In genomic region chr12:66129934-66130266, GRCh38 we compare ENCODE assay signal across 8 cellular contexts. TPM values are rescaled to one million over a fixed set of nuclear protein-coding genes. Genes with fewer than 3 reads are reported as not detected.
A peak's percentile ranks its signal among the peaks of the same experiment; 100 is the strongest.
DNase-seq lines count a peak whose midpoint lies in the region; ATAC-seq and TF ChIP-seq lines count a peak whose summit lies in the region.

No MANE protein-coding gene starts in this region.

- CTCF ChIA-PET in CD4-positive, alpha-beta memory T cell (lab: Charles Lee; ENCODE audit: partially characterized antibody) = interaction anchor here (1.3 to 2.2 kb wide), 2 partner anchors 22 to 39 kb away, joined by 4 to 15 read pairs; partner anchors contain the start of gene TMBIM4

- TF ChIP-seq EP300 in upper lobe of left lung (IDR thresholded peaks at IDR 0.05) = no peak

- peak overlapping the region; percentile 72 to 86 for H3K4me3 ChIP-seq in CD4-positive, alpha-beta memory T cell (ENCODE audit: low read length in 2 of 2)
- H3K4me3 ChIP-seq in body of pancreas (peak overlapping the region; percentile 56 to 57), right lobe of liver (peak overlapping the region; percentile 63 to 92 (median 69)), upper lobe of left lung (peak overlapping the region; percentile 57 to 95 (median 88))

- peak overlapping the region; percentile 93 to 99 (median 98) for H3K27ac Mint-ChIP-seq in CD4-positive, alpha-beta memory T cell

- H3K27me3 ChIP-seq in CD4-positive, alpha-beta memory T cell (ENCODE audit: insufficient read depth, low read length) = no peaks in the 10 kb centered on the region
- H3K27me3 ChIP-seq in body of pancreas (no peaks in the 10 kb centered on the region), right lobe of liver (no peaks in the 10 kb centered on the region), upper lobe of left lung (no peaks in the 10 kb centered on the region)

- ATAC-seq in HG03135 (IDR thresholded peaks at IDR 0.05; ENCODE audit: unreplicated experiment) (peak; percentile 14), body of pancreas (no peak), right lobe of liver (no peak), upper lobe of left lung (ENCODE audit: low FRiP score in 2 of 2) (peak; percentile 28 to 67), GM18517 (IDR thresholded peaks at IDR 0.05; ENCODE audit: unreplicated experiment) (no peak), HG02870 (IDR thresholded peaks at IDR 0.05; ENCODE audit: unreplicated experiment) (no peak)

- no peaks in the 10 kb centered on the region for H3K9me3 ChIP-seq in CD4-positive, alpha-beta memory T cell (ENCODE audit: control insufficient read depth in 1 of 2, low read length in 2 of 2)
- H3K9me3 ChIP-seq in body of pancreas (no peaks in the 10 kb centered on the region), right lobe of liver (no peaks in the 10 kb centered on the region), upper lobe of left lung (no peaks in the 10 kb centered on the region)

- peaks cover 38 to 54% of the 10 kb centered on the region in 2 donors for H3K36me3 Mint-ChIP-seq in CD4-positive, alpha-beta memory T cell

- no peak for TF ChIP-seq CTCF in body of pancreas (IDR thresholded peaks at IDR 0.05)
- no peak for TF ChIP-seq CTCF in right lobe of liver (IDR thresholded peaks at IDR 0.05)
- no peak for TF ChIP-seq CTCF in upper lobe of left lung (IDR thresholded peaks at IDR 0.05)

- peaks cover 26% of the 10 kb centered on the region for H3K36me3 ChIP-seq in CD4-positive, alpha-beta memory T cell (ENCODE audit: insufficient read depth, low read length)
- H3K36me3 ChIP-seq in body of pancreas (replicated peaks in 1 of 2; ENCODE audit: insufficient read depth in 1 of 2, low read depth in 2 of 2) (peaks cover under 1 to 2% of the 10 kb centered on the region in 2 donors), right lobe of liver (peaks cover 0 to 28% (median 2%) of the 10 kb centered on the region in 4 donors), upper lobe of left lung (peaks cover 5 to 31% (median 16%) of the 10 kb centered on the region in 4 donors)

- no peaks in the 10 kb centered on the region for H3K27me3 Mint-ChIP-seq in CD4-positive, alpha-beta memory T cell

- H3K9me3 Mint-ChIP-seq in CD4-positive, alpha-beta memory T cell = no peaks in the 10 kb centered on the region

- TF ChIP-seq POLR2A in body of pancreas (IDR thresholded peaks at IDR 0.05) (no peak), right lobe of liver (IDR thresholded peaks at IDR 0.05) (no peak), upper lobe of left lung (IDR thresholded peaks at IDR 0.05) (no peak)

- POLR2A ChIA-PET in CD4-positive, alpha-beta memory T cell (lab: Charles Lee; ENCODE audit: partially characterized antibody) = interaction anchor here (1.0 to 4.2 kb wide), 4 partner anchors 10 to 1460 kb away, joined by 3 to 115 read pairs (median 12); partner anchors contain the start of gene TMBIM4

- H3K4me1 ChIP-seq in CD4-positive, alpha-beta memory T cell (ENCODE audit: insufficient read depth, low read length) = peaks cover 37% of the 10 kb centered on the region
- H3K4me1 ChIP-seq in body of pancreas = peaks cover 19% of the 10 kb centered on the region
- peaks cover 0 to 15% (median 3%) of the 10 kb centered on the region in 4 donors for H3K4me1 ChIP-seq in right lobe of liver
- H3K4me1 ChIP-seq in upper lobe of left lung = peaks cover 11 to 27% (median 13%) of the 10 kb centered on the region in 4 donors

- H3K4me3 Mint-ChIP-seq in CD4-positive, alpha-beta memory T cell = peak overlapping the region; percentile 92 to 99 (median 96)

- peak in 1 of 5 donors; percentile 4 for DNase-seq in CD4-positive, alpha-beta memory T cell
- DNase-seq in body of pancreas = no peak
- no peak for DNase-seq in right lobe of liver
- no peak for DNase-seq in upper lobe of left lung
- no peak for DNase-seq in NCI-H128 (lab: John Stamatoyannopoulos, UW; ENCODE audit: unreplicated experiment)

- WGBS in body of pancreas, 2 donors = 0 to 2% methylated on average over 8 of the region's 8 CpGs
- 5% methylated on average over 8 of the region's 8 CpGs for WGBS in right lobe of liver (ENCODE audit: insufficient coverage, low coverage, low lambda C conversion rate, missing lambda C conversion rate)
- 4 to 5% methylated on average over 8 of the region's 8 CpGs for WGBS in upper lobe of left lung, 2 donors

- intact Hi-C loops in CD4-positive, alpha-beta memory T cell (cut with micrococcal nuclease) = loop anchor here (1.0 to 10.0 kb wide), 4 partner anchors 39 to 1139 kb away; partner anchors contain the start of genes CAND1 and TMBIM4
- intact Hi-C loops in body of pancreas (cut with DNase I) = no loop called here
- intact Hi-C loops in right lobe of liver (cut with DNase I) = no loop called here

- H3K27ac ChIP-seq in CD4-positive, alpha-beta memory T cell (ENCODE audit: low read depth, low read length) = peak overlapping the region; percentile 83
- H3K27ac ChIP-seq in body of pancreas (peak overlapping the region in 2 of 4 donors; percentile 57 to 78), right lobe of liver (peak overlapping the region in 1 of 3 donors; percentile 73), upper lobe of left lung (peak overlapping the region in 3 of 4 donors; percentile 75 to 88 (median 80))

- peaks cover 41 to 67% (median 50%) of the 10 kb centered on the region in 4 donors for H3K4me1 Mint-ChIP-seq in CD4-positive, alpha-beta memory T cell

RNA-seq across cellular contexts. Expression of gene LLPH, which starts 0.7 kb away (rescaled TPM):
- 10 to 100 TPM; 25.8 to 26.4 TPM for total RNA-seq in CD4-positive, alpha-beta memory T cell
- polyA plus RNA-seq in CD4-positive, alpha-beta memory T cell = 10 to 100 TPM; 33.9 to 35.9 TPM
- 1 to 10 TPM; 1.3 to 2.9 TPM for total RNA-seq in body of pancreas
- 10 to 100 TPM in 2 of 6 experiments, 1 to 10 TPM in 4; 5.2 to 13.0 (median 7.8) TPM for total RNA-seq in right lobe of liver
- 10 to 100 TPM in 2 of 6 donors, 1 to 10 TPM in 4; 2.1 to 18.5 (median 5.9) TPM for total RNA-seq in upper lobe of left lung

RNA-seq across cellular contexts. Expression of gene TMBIM4, which starts 39.9 kb away (rescaled TPM):
- 100 to 1,000 TPM in 1 of 2 experiments, 10 to 100 TPM in 1; 98.5 to 108 TPM for total RNA-seq in CD4-positive, alpha-beta memory T cell
- polyA plus RNA-seq in CD4-positive, alpha-beta memory T cell = 100 to 1,000 TPM; 284 to 486 TPM
- 10 to 100 TPM; 59.7 to 62.3 TPM for total RNA-seq in body of pancreas
- 10 to 100 TPM; 72.3 to 88.9 (median 77.7) TPM for total RNA-seq in right lobe of liver
- total RNA-seq in upper lobe of left lung = 100 to 1,000 TPM in 3 of 6 donors, 10 to 100 TPM in 3; 19.9 to 168 (median 114) TPM

RNA-seq across cellular contexts. Expression of gene IRAK3, which starts 59.1 kb away (rescaled TPM):
- under 1 TPM; 0.44 to 0.47 TPM for total RNA-seq in CD4-positive, alpha-beta memory T cell
- under 1 TPM in 1 of 2 donors, not detected in 1; 0.14 TPM for polyA plus RNA-seq in CD4-positive, alpha-beta memory T cell
- 1 to 10 TPM; 6.2 to 6.3 TPM for total RNA-seq in body of pancreas
- total RNA-seq in right lobe of liver = 1 to 10 TPM; 1.3 to 7.0 (median 3.5) TPM
- 10 to 100 TPM; 33.8 to 65.0 (median 39.7) TPM for total RNA-seq in upper lobe of left lung

Comparison
In these comparisons a context has a peak if more than half of its experiments do, and no peak if none do; other contexts are left out.
1. ATAC-seq: peak in HG03135 (single experiment) and upper lobe of left lung (2 of 2); none in body of pancreas (single experiment), right lobe of liver (0 of 4), GM18517 (single experiment) and HG02870 (single experiment).
2. RNA of gene IRAK3, which starts 59.1 kb away (total RNA-seq): 33.8 to 65.0 TPM in upper lobe of left lung; 6.2 to 6.3 TPM in body of pancreas, 1.3 to 7.0 TPM in right lobe of liver and 0.44 to 0.47 TPM in CD4-positive, alpha-beta memory T cell; every median in the first group is over 4 times any median in the second.
3. Peak in every context shown above with its lines, with median percentiles within 50 percentile points of each other: H3K4me3 ChIP-seq.